16 cellular contexts compared by ENCODE assay signal in the genomic region with DNA sequence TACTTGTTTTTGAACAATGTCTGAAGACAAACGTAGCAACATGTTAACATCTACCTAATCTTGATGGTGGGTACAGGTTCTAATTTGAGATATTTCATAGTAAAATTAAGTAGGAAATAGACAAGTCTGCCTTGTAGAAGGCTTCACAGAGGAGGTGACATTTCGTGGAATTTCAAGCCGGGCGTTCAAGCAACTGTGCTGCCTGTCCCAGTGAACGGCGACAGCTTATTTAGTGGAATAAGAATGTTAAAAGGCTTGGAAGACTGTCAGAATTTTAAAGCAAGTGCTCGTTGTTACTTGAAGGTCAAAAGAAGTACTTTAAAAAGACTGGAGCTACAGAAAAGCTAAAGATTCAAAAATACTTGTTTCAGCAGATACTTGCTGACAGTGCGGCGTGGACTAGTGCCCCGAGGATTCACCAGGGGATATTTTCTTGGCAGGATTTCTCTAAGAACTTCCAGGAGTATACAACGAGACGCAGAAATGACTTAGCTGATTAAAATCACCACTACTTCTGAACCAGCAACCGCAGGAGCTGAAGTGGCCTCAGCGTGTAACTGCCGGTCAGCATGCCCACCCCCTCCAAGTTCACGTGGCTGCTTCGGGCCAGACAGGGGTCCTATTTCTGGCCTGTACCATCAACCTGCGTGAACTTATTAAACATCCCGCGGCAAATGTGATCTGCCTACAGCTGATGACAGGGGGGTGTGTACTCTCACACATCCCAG. TPM values are rescaled to one million over a fixed set of nuclear protein-coding genes. Genes with fewer than 3 reads are reported as not detected.
DNase-seq lines count a peak whose midpoint lies in the region; ATAC-seq and TF ChIP-seq lines count a peak whose summit lies in the region.
"Had no signal": no experiment of that assay in that cellular context is flagged by ENCODE, and none has a peak within 500 bp of the region (broad histone marks: within the 10 kb centered on the region; RNA-seq: fewer than 3 reads in every experiment).

No MANE protein-coding gene starts in this region.

- no peak overlapping the region for H2AFZ ChIP-seq in GM23338

- peaks cover 35% of the 10 kb centered on the region for H3K4me1 ChIP-seq in GM23338 (ENCODE audit: insufficient read depth)
- H3K4me1 ChIP-seq in stomach smooth muscle (ENCODE audit: control insufficient read depth, insufficient read depth, low read length): peaks cover 55% of the 10 kb centered on the region

- peaks cover 93% of the 10 kb centered on the region for H4K20me1 ChIP-seq in GM23338 (replicated peaks; ENCODE audit: insufficient read depth)

- H3K4me2 ChIP-seq in GM23338: no peak overlapping the region

- H3K36me3 ChIP-seq in GM23338 (ENCODE audit: insufficient read depth): peaks cover 32% of the 10 kb centered on the region
- peaks cover 9 to 13% of the 10 kb centered on the region in 2 donors for H3K36me3 ChIP-seq in stomach smooth muscle (ENCODE audit: control insufficient read depth in 2 of 2, insufficient read depth in 2 of 2, low read length in 2 of 2)

- H3K27me3 Mint-ChIP-seq in GM23338 (ENCODE audit: insufficient read depth, low read depth, poor library complexity): peaks cover 8% of the 10 kb centered on the region

- H3F3A ChIP-seq in GM23338 (replicated peaks; ENCODE audit: low read depth): no peaks in the 10 kb centered on the region

- TF ChIP-seq CTCF in GM23338 (conservative IDR thresholded peaks at IDR 0.05; ENCODE audit: low read depth in 2 of 2) (no peak), choroid plexus epithelial cell (conservative IDR thresholded peaks at IDR 0.05; ENCODE audit: low read depth, low read length) (no peak)

- H3K4me3 ChIP-seq in GM23338 (no peak overlapping the region), choroid plexus epithelial cell (ENCODE audit: low read depth, low read length) (no peak overlapping the region), stomach smooth muscle (ENCODE audit: low read length in 2 of 2) (peak overlapping the region; percentile 22 to 55)

- no peak overlapping the region for H3K4me3 Mint-ChIP-seq in GM23338
- H3K4me3 Mint-ChIP-seq: activated T-cell treated with anti-CD3 and anti-CD28 coated beads, Interleukin-2, amount 50 U/mL, for 72 hours; CD8-positive, alpha-beta T cell; stimulated activated effector memory CD8-positive, alpha-beta T cell treated with anti-CD3 and anti-CD28 coated beads, Interleukin-12 subunit alpha, Interleukin-12 subunit beta, amount 100 ng/mL, for 72 hours had no signal

- H3K79me2 ChIP-seq in GM23338 (replicated peaks; ENCODE audit: insufficient read depth): peaks cover 100% of the 10 kb centered on the region

- H3K9ac ChIP-seq in stomach smooth muscle (ENCODE audit: low read length in 2 of 2): peak overlapping the region; percentile 13 to 50

- no peak for DNase-seq in GM23338 (ENCODE audit: low spot score)
- DNase-seq in choroid plexus epithelial cell (ENCODE audit: low read depth): peak; percentile 85
- DNase-seq in kidney tubule cell (ENCODE audit: low spot score): peak; percentile 26
- no peak for DNase-seq in central memory CD4-positive, alpha-beta T cell
- no peak for DNase-seq in stimulated activated CD4-positive, alpha-beta T cell treated with anti-CD3 and anti-CD28 coated beads, Interleukin-15, amount 100 ng/mL, for 24 hours
- DNase-seq in SW 1271 (lab: John Stamatoyannopoulos, UW): no peak
- DNase-seq: activated T-cell treated with anti-CD3 and anti-CD28 coated beads, Interleukin-2, amount 50 U/mL, for 72 hours; CD8-positive, alpha-beta T cell; dermis blood vessel endothelial cell; hippocampal formation; Karpas-422; NCI-H446 treated with DMSO at 0.1 percent for 48 hours had no signal

- ATAC-seq in GM23338 (no peak), GM19463 (IDR thresholded peaks at IDR 0.05; ENCODE audit: unreplicated experiment) (no peak)
- ATAC-seq: activated CD4-positive, CD25-positive, alpha-beta regulatory T cell treated with anti-CD3 and anti-CD28 coated beads, Interleukin-2, amount 50 U/mL, for 24 hours; activated T-cell treated with anti-CD3 and anti-CD28 coated beads, Interleukin-2, amount 50 U/mL, for 72 hours; CD8-positive, alpha-beta T cell; stimulated activated effector memory CD8-positive, alpha-beta T cell treated with anti-CD3 and anti-CD28 coated beads, Interleukin-12 subunit alpha, Interleukin-12 subunit beta, amount 100 ng/mL, for 72 hours had no signal

- peaks cover 63% of the 10 kb centered on the region for H3K4me1 Mint-ChIP-seq in GM23338
- H3K4me1 Mint-ChIP-seq: stimulated activated effector memory CD8-positive, alpha-beta T cell treated with anti-CD3 and anti-CD28 coated beads, Interleukin-12 subunit alpha, Interleukin-12 subunit beta, amount 100 ng/mL, for 72 hours had no signal

- H3K9me3 Mint-ChIP-seq in GM23338: no peaks in the 10 kb centered on the region
- H3K9me3 Mint-ChIP-seq: activated T-cell treated with anti-CD3 and anti-CD28 coated beads, Interleukin-2, amount 50 U/mL, for 72 hours; CD8-positive, alpha-beta T cell; stimulated activated effector memory CD8-positive, alpha-beta T cell treated with anti-CD3 and anti-CD28 coated beads, Interleukin-12 subunit alpha, Interleukin-12 subunit beta, amount 100 ng/mL, for 72 hours had no signal

- H3K27me3 ChIP-seq in GM23338 (ENCODE audit: insufficient read depth) (no peaks in the 10 kb centered on the region), stomach smooth muscle (ENCODE audit: control insufficient read depth in 1 of 2, insufficient read depth in 2 of 2, low read length in 2 of 2) (no peaks in the 10 kb centered on the region)

- no peaks in the 10 kb centered on the region for H3K9me3 ChIP-seq in stomach smooth muscle (ENCODE audit: control insufficient read depth in 2 of 2, low read length in 2 of 2)

- no peaks in the 10 kb centered on the region for H3K9me2 ChIP-seq in GM23338 (ENCODE audit: insufficient read depth)

- no peak overlapping the region for H3K27ac ChIP-seq in GM23338 (ENCODE audit: low read depth)
- H3K27ac ChIP-seq in stomach smooth muscle (ENCODE audit: low read length): peak overlapping the region; percentile 68

- H3K36me3 Mint-ChIP-seq in GM23338 (ENCODE audit: low read depth): peaks cover 73% of the 10 kb centered on the region
- H3K36me3 Mint-ChIP-seq: CD8-positive, alpha-beta T cell; stimulated activated effector memory CD8-positive, alpha-beta T cell treated with anti-CD3 and anti-CD28 coated beads, Interleukin-12 subunit alpha, Interleukin-12 subunit beta, amount 100 ng/mL, for 72 hours had no signal

- H3K27ac Mint-ChIP-seq in GM23338: peak overlapping the region; percentile 78
- H3K27ac Mint-ChIP-seq: activated T-cell treated with anti-CD3 and anti-CD28 coated beads, Interleukin-2, amount 50 U/mL, for 72 hours; CD8-positive, alpha-beta T cell; stimulated activated effector memory CD8-positive, alpha-beta T cell treated with anti-CD3 and anti-CD28 coated beads, Interleukin-12 subunit alpha, Interleukin-12 subunit beta, amount 100 ng/mL, for 72 hours had no signal

TF ChIP-seq in GM23338, 12 proteins besides CTCF, POLR2A, EP300 and RAD21:
- no peak for TF ChIP-seq NANOG (IDR thresholded peaks at IDR 0.05; ENCODE audit: borderline replicate concordance)

RNA-seq across cellular contexts. Expression of a gene that starts 46.5 kb away (rescaled TPM):
- 233 and 265 TPM in 2 replicates for total RNA-seq in GM23338 (2014; rRNA removed; shearing (Covaris generic))
- polyA plus RNA-seq in GM23338 (2016; fragmentation: Nextera tagmentation; extraction: Ambion mirVana): 133 and 138 TPM in 2 replicates

Comparison
In these comparisons a context has a peak if more than half of its experiments do, and no peak if none do; other contexts are left out.
1. DNase-seq: peak in choroid plexus epithelial cell (single experiment) and kidney tubule cell (single experiment); none in GM23338 (single experiment), central memory CD4-positive, alpha-beta T cell (single experiment), stimulated activated CD4-positive, alpha-beta T cell treated with anti-CD3 and anti-CD28 coated beads, Interleukin-15, amount 100 ng/mL, for 24 hours (single experiment) and SW 1271 (0 of 2).
2. H3K4me3 ChIP-seq: peak in stomach smooth muscle (2 of 2); none in GM23338 (single experiment) and choroid plexus epithelial cell (single experiment).